Comparison of ENCODE assay signal across 15 cellular contexts in genomic region chr1:167659440-167659839, GRCh38. TPM values are rescaled to one million over a fixed set of nuclear protein-coding genes. Genes with fewer than 3 reads are reported as not detected.
DNase-seq lines count a peak whose midpoint lies in the region; ATAC-seq and TF ChIP-seq lines count a peak whose summit lies in the region.
"Had no signal": no experiment of that assay in that cellular context is flagged by ENCODE, and none has a peak within 500 bp of the region (broad histone marks: within the 10 kb centered on the region; RNA-seq: fewer than 3 reads in every experiment).

No MANE protein-coding gene starts in this region.

- no peaks in the 10 kb centered on the region for H3K27me3 Mint-ChIP-seq in activated T-cell treated with anti-CD3 and anti-CD28 coated beads, Interleukin-2, amount 50 U/mL, for 72 hours (ENCODE audit: low read depth)
- peaks cover 8% of the 10 kb centered on the region for H3K27me3 Mint-ChIP-seq in glutamatergic neuron (ENCODE audit: unreplicated experiment)

- POLR2A ChIA-PET in RWPE1 (lab: Yijun Ruan, JAX; ENCODE audit: low non-redundant PET) = no interaction called here

- H3K36me3 ChIP-seq in gastrocnemius medialis = no peaks in the 10 kb centered on the region
- H3K36me3 ChIP-seq in aorta (ENCODE audit: control insufficient read depth in 1 of 2, insufficient read depth in 2 of 2, low read length in 1 of 2) = no peaks in the 10 kb centered on the region
- H3K36me3 ChIP-seq: gastroesophageal sphincter had no signal

- TF ChIP-seq POLR2A in gastrocnemius medialis (IDR thresholded peaks at IDR 0.05) = no peak

- TF ChIP-seq CTCF in RWPE1 (conservative IDR thresholded peaks at IDR 0.05; ENCODE audit: low read depth) (no peak), glutamatergic neuron (IDR thresholded peaks at IDR 0.05; ENCODE audit: partially characterized antibody, unreplicated experiment) (no peak), gastrocnemius medialis (IDR thresholded peaks at IDR 0.05 in 4 of 5, conservative IDR thresholded peaks at IDR 0.05 in 1 of 5) (no peak), GM10266 (IDR thresholded peaks at IDR 0.05; ENCODE audit: control insufficient read depth, insufficient read depth, low read depth, missing control alignments) (no peak)

- H3K4me3 Mint-ChIP-seq in activated T-cell treated with anti-CD3 and anti-CD28 coated beads, Interleukin-2, amount 50 U/mL, for 72 hours = no peak overlapping the region
- no peak overlapping the region for H3K4me3 Mint-ChIP-seq in glutamatergic neuron (ENCODE audit: unreplicated experiment)

- H3K27ac ChIP-seq in RWPE1 (peak overlapping the region; percentile 11; the same call in 1 of the 2 replicates), gastrocnemius medialis (peak overlapping the region; percentile 82 to 87 (median 86)), aorta (ENCODE audit: low read depth in 1 of 2, low read length in 2 of 2) (no peak overlapping the region)
- H3K27ac ChIP-seq: gastroesophageal sphincter, parathyroid adenoma had no signal

- H3K4me1 Mint-ChIP-seq in activated T-cell treated with anti-CD3 and anti-CD28 coated beads, Interleukin-2, amount 50 U/mL, for 72 hours (ENCODE audit: low read depth) = peaks cover 58% of the 10 kb centered on the region
- peaks cover 35% of the 10 kb centered on the region for H3K4me1 Mint-ChIP-seq in glutamatergic neuron (ENCODE audit: low read depth, unreplicated experiment)

- peaks cover 70 to 80% of the 10 kb centered on the region in 2 donors for H3K4me1 ChIP-seq in gastrocnemius medialis
- H3K4me1 ChIP-seq in aorta (ENCODE audit: control insufficient read depth in 1 of 2, insufficient read depth in 2 of 2, low read length in 2 of 2) = no peaks in the 10 kb centered on the region

- intact Hi-C loops in gastrocnemius medialis (cut with DNase I; ENCODE audit: low total_unique reads) (no loop called here), aorta (cut with DNase I) (no loop called here)

- WGBS in aorta, 2 donors = 15 to 18% methylated on average over 2 of the region's 2 CpGs

- H3K4me3 ChIP-seq in gastrocnemius medialis = no peak overlapping the region
- no peak overlapping the region for H3K4me3 ChIP-seq in aorta (ENCODE audit: low read length in 2 of 2)
- H3K4me3 ChIP-seq: gastroesophageal sphincter had no signal

- peaks cover 0 to 12% of the 10 kb centered on the region in 2 donors for H3K36me3 Mint-ChIP-seq in activated T-cell treated with anti-CD3 and anti-CD28 coated beads, Interleukin-2, amount 50 U/mL, for 72 hours (ENCODE audit: insufficient read depth in 2 of 2)
- no peaks in the 10 kb centered on the region for H3K36me3 Mint-ChIP-seq in glutamatergic neuron (ENCODE audit: unreplicated experiment)

- H3K9me3 Mint-ChIP-seq in activated T-cell treated with anti-CD3 and anti-CD28 coated beads, Interleukin-2, amount 50 U/mL, for 72 hours = no peaks in the 10 kb centered on the region
- peaks cover 11% of the 10 kb centered on the region for H3K9me3 Mint-ChIP-seq in glutamatergic neuron (ENCODE audit: unreplicated experiment)

- H3K27ac Mint-ChIP-seq in activated T-cell treated with anti-CD3 and anti-CD28 coated beads, Interleukin-2, amount 50 U/mL, for 72 hours = peak overlapping the region; percentile 45
- peak overlapping the region; percentile 20 for H3K27ac Mint-ChIP-seq in glutamatergic neuron (ENCODE audit: unreplicated experiment)

- CTCF ChIA-PET in RWPE1 (lab: Yijun Ruan, JAX) = interaction anchor here (0.7 kb wide), 1 partner anchor 757 kb away, joined by 3 read pairs; no protein-coding TSS in a partner anchor

- no peaks in the 10 kb centered on the region for H3K27me3 ChIP-seq in gastrocnemius medialis
- no peaks in the 10 kb centered on the region for H3K27me3 ChIP-seq in aorta (ENCODE audit: control insufficient read depth in 1 of 2, insufficient read depth in 2 of 2, low read length in 1 of 2)
- H3K27me3 ChIP-seq: gastroesophageal sphincter had no signal

- ATAC-seq in activated T-cell treated with anti-CD3 and anti-CD28 coated beads, Interleukin-2, amount 50 U/mL, for 72 hours (replicated peaks in 1 of 2) = no peak
- ATAC-seq in gastrocnemius medialis (no peak), GM19467 (IDR thresholded peaks at IDR 0.05; ENCODE audit: unreplicated experiment) (no peak), aorta (ENCODE audit: low FRiP score) (no peak)
- ATAC-seq: gastroesophageal sphincter, PC-3 had no signal

- no peak for DNase-seq in activated T-cell treated with anti-CD3 and anti-CD28 coated beads, Interleukin-2, amount 50 U/mL, for 72 hours
- DNase-seq in activated T-cell treated with anti-CD3 and anti-CD28 coated beads for 4 hours = no peak
- DNase-seq in RWPE1 (ENCODE audit: low spot score) = no peak
- DNase-seq in glutamatergic neuron = no peak
- DNase-seq in gastrocnemius medialis = no peak
- no peak for DNase-seq in GM10266 (ENCODE audit: extremely low spot score)
- no peak for DNase-seq in aorta
- DNase-seq: amniotic stem cell; NCI-H1092 treated with DMSO at 0.1 percent for 48 hours; NCI-H446 treated with DMSO at 0.1 percent for 48 hours; PC-3; stimulated activated CD4-positive, alpha-beta T cell treated with anti-CD3 and anti-CD28 coated beads, Interleukin-1b, Interleukin-23, amount 100 ng/mL, for 48 hours had no signal

- no peaks in the 10 kb centered on the region for H3K9me3 ChIP-seq in gastrocnemius medialis
- no peaks in the 10 kb centered on the region for H3K9me3 ChIP-seq in aorta (ENCODE audit: control insufficient read depth, low read length)
- H3K9me3 ChIP-seq: gastroesophageal sphincter had no signal

- in situ Hi-C loops in gastrocnemius medialis (cut with MboI; ENCODE audit: low sequenced_read_pairs in 4 of 4) = no loop called here

RNA-seq across cellular contexts. Expression of gene RCSD1, which starts 29.4 kb away (rescaled TPM):
- 10 to 100 TPM; 62.0 to 69.5 TPM for total RNA-seq in activated T-cell treated with anti-CD3 and anti-CD28 coated beads, Interleukin-2, amount 50 U/mL, for 72 hours
- total RNA-seq in glutamatergic neuron (ENCODE audit: unreplicated experiment) (not detected), gastrocnemius medialis (10 to 100 TPM in 1 of 4 donors, 1 to 10 TPM in 3; 6.0 to 14.8 (median 7.5) TPM), aorta (10 to 100 TPM; 11.2 to 17.9 TPM)
- polyA plus RNA-seq in aorta = 1 to 10 TPM; 8.7 to 9.9 TPM
- total RNA-seq: PC-3 had no signal

Comparison
In these comparisons a context has a peak if more than half of its experiments do, and no peak if none do; other contexts are left out.
1. H3K27ac ChIP-seq: peak in RWPE1 (single experiment) and gastrocnemius medialis (4 of 4); none in aorta (0 of 2).